Comparison of ENCODE assay signal across 1 cellular context in the genomic region with DNA sequence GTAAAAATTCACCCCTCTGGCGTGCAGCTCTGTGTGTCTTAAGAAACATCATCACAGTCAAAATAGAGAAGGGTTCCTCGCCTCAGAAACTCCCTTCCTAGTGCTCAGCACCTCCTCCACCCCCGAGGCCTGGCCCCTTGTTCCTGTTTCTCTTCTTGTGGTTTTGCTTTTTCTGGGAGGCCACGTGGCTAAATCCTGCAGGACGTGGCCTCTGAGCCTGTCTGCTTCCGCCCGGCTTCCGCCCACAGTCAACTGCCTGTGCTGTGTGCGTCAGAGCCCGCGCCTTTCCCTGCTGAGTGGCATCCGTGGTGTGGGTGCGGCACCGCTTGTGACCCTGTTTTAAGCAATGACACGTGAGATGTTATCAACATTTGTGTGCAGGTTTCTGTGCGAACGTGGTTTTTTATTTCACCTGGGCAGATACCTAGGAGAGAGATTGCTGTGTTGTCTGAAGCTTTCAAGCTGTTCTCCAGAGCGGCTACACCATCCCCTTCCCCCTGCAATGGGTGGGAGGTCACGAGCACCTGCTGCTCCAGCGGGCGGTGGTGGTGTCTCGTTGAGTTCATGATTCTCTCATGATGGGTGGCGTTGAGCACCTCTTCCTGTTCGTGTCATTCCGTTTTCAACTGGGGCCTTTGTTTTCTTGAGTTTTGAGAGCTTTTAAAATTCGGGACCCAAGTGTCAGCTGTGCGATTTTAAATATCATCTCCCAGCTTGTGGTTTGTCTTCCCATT.
TF ChIP-seq lines count a peak whose summit lies in the region.

No MANE protein-coding gene starts in this region.

TF ChIP-seq in K562, 482 proteins besides CTCF, POLR2A, EP300 and RAD21 (continued from another document and continues in another):
- TF ChIP-seq ZNF707 (CRISPR knock-in tag; conservative IDR thresholded peaks at IDR 0.05): no peak
- TF ChIP-seq, protein P1, sequence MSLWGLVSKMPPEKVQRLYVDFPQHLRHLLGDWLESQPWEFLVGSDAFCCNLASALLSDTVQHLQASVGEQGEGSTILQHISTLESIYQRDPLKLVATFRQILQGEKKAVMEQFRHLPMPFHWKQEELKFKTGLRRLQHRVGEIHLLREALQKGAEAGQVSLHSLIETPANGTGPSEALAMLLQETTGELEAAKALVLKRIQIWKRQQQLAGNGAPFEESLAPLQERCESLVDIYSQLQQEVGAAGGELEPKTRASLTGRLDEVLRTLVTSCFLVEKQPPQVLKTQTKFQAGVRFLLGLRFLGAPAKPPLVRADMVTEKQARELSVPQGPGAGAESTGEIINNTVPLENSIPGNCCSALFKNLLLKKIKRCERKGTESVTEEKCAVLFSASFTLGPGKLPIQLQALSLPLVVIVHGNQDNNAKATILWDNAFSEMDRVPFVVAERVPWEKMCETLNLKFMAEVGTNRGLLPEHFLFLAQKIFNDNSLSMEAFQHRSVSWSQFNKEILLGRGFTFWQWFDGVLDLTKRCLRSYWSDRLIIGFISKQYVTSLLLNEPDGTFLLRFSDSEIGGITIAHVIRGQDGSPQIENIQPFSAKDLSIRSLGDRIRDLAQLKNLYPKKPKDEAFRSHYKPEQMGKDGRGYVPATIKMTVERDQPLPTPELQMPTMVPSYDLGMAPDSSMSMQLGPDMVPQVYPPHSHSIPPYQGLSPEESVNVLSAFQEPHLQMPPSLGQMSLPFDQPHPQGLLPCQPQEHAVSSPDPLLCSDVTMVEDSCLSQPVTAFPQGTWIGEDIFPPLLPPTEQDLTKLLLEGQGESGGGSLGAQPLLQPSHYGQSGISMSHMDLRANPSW (CRISPR knock-in tag; IDR thresholded peaks at IDR 0.05): no peak
- peak; percentile 78 for TF ChIP-seq ZNF121 (CRISPR knock-in tag; conservative IDR thresholded peaks at IDR 0.05)
- TF ChIP-seq RAD51 (IDR thresholded peaks at IDR 0.05; ENCODE audit: borderline replicate concordance, low read depth): peak; percentile 60
- TF ChIP-seq TOE1 (IDR thresholded peaks at IDR 0.05; ENCODE audit: borderline replicate concordance): no peak
- no peak for TF ChIP-seq TOE1 (CRISPR knock-in tag; IDR thresholded peaks at IDR 0.05; ENCODE audit: borderline replicate concordance, low read depth)
- no peak for TF ChIP-seq SAP30 (IDR thresholded peaks at IDR 0.05; ENCODE audit: borderline replicate concordance, insufficient read depth, low read depth, low read length, poor library complexity, severe bottlenecking)
- no peak for TF ChIP-seq WHSC1 (IDR thresholded peaks at IDR 0.05; ENCODE audit: low read length)
- TF ChIP-seq KLF16 (IDR thresholded peaks at IDR 0.05): no peak
- no peak for TF ChIP-seq CREBBP (IDR thresholded peaks at IDR 0.05; ENCODE audit: low read depth, low read length)
- no peak for TF ChIP-seq XRCC4 (IDR thresholded peaks at IDR 0.05; ENCODE audit: extremely low read depth, insufficient read depth, insufficient read length)
- TF ChIP-seq NR2C2 (CRISPR knock-in tag; IDR thresholded peaks at IDR 0.05): 0 out of 2 replicates have a peak, but pooled peaks have one; percentile 49
- peak; percentile 66; the same call in 1 of the 2 replicates for TF ChIP-seq NR2C2 (tag; IDR thresholded peaks at IDR 0.05)
- no peak for TF ChIP-seq ZNF318 (IDR thresholded peaks at IDR 0.05; ENCODE audit: borderline replicate concordance in 1 of 2, low read depth in 1 of 2)
- TF ChIP-seq CGGBP1 (CRISPR knock-in tag; IDR thresholded peaks at IDR 0.05): no peak
- TF ChIP-seq ESRRA (IDR thresholded peaks at IDR 0.05; ENCODE audit: borderline replicate concordance, low read depth): peak; percentile 70; the same call in 1 of the 2 replicates
- TF ChIP-seq ZNF696 (CRISPR knock-in tag; conservative IDR thresholded peaks at IDR 0.05): no peak
- no peak for TF ChIP-seq BCLAF1 (IDR thresholded peaks at IDR 0.05; ENCODE audit: borderline replicate concordance in 1 of 2, control insufficient read depth in 1 of 2, low read depth in 2 of 2, low read length in 1 of 2)
- TF ChIP-seq NBN (IDR thresholded peaks at IDR 0.05; ENCODE audit: low read depth): no peak
- peak; percentile 26; the same call in 1 of the 2 replicates for TF ChIP-seq NR2C1 (IDR thresholded peaks at IDR 0.05)
- peak; percentile 59 for TF ChIP-seq NR2C1 (tag; IDR thresholded peaks at IDR 0.05)
- TF ChIP-seq MNT (conservative IDR thresholded peaks at IDR 0.05): peak; percentile 76 to 80
- TF ChIP-seq LEF1 (IDR thresholded peaks at IDR 0.05): no peak
- peak; percentile 78 for TF ChIP-seq BHLHE40 (IDR thresholded peaks at IDR 0.05; ENCODE audit: low read length)
- 0 out of 2 replicates have a peak, but pooled peaks have one; percentile 40 for TF ChIP-seq ETV5 (CRISPR knock-in tag; IDR thresholded peaks at IDR 0.05; ENCODE audit: low read depth)
- no peak for TF ChIP-seq CSDE1 (IDR thresholded peaks at IDR 0.05)
- no peak for TF ChIP-seq ZNF184 (CRISPR knock-in tag; IDR thresholded peaks at IDR 0.05)
- peak; percentile 57; the same call in 1 of the 2 replicates for TF ChIP-seq EP400 (IDR thresholded peaks at IDR 0.05)
